Comparison of ENCODE assay signal across 8 cellular contexts in the genomic region with DNA sequence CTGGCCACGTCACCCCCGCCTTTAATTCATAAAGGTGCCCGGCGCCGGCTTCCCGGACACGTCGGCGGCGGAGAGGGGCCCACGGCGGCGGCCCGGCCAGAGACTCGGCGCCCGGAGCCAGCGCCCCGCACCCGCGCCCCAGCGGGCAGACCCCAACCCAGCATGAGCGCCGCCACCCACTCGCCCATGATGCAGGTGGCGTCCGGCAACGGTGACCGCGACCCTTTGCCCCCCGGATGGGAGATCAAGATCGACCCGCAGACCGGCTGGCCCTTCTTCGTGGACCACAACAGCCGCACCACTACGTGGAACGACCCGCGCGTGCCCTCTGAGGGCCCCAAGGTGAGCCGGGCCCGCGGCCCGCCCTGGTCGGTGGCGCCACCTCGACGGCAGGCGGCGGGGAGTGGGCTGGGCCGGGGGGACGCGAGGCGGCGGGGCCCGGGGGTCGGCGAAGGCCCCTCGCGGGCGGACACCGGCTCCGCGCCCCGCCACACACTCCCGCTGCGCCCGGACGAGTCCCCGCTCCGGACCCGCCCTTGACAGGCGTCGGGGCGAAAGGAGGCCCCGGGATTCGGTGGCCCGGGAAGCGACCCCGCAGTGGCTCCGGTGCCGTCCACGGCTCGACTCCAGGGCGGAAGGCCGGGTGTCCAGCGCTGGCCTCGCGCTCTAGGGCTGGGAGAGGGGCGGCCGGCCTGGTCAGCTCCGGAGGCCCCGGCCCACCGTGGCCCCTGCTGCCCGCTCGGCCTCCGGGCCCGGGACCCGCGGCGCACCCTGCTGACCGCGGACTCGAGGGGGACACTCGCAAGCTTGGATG. TPM values are rescaled to one million over a fixed set of nuclear protein-coding genes. Genes with fewer than 3 reads are reported as not detected.
A peak's percentile ranks its signal among the peaks of the same experiment; 100 is the strongest.
DNase-seq lines count a peak whose midpoint lies in the region; ATAC-seq, FAIRE-seq and TF ChIP-seq lines count a peak whose summit lies in the region.

No MANE protein-coding gene starts in this region.

- H3K4me1 ChIP-seq in BLaER1 treated with 17β-estradiol and CSF1 and Interleukin-3, amounts not matched to agents 10 nM and 100 nM = peaks cover 45 to 54% (median 49%) of the 10 kb centered on the region in 10 experiments
- no peaks in the 10 kb centered on the region for H3K4me1 ChIP-seq in GM12878 (ENCODE audit: control insufficient read depth, insufficient read depth, low read length)
- H3K4me1 ChIP-seq in stomach smooth muscle (ENCODE audit: control insufficient read depth, insufficient read depth, low read length) = peaks cover 34% of the 10 kb centered on the region

- SMC1A ChIA-PET in GM12878 (lab: Charles Lee; ENCODE audit: uncharacterized antibody, unreplicated experiment) = interaction anchor here (1.1 to 1.6 kb wide), 2 partner anchors 35 to 151 kb away, joined by 3 to 4 read pairs; no protein-coding TSS in a partner anchor

- no peaks in the 10 kb centered on the region for H3K27me3 ChIP-seq in BLaER1 treated with 17β-estradiol and CSF1 and Interleukin-3, amounts not matched to agents 10 nM and 100 nM
- H3K27me3 ChIP-seq in GM12878 (replicated peaks in 1 of 2; ENCODE audit: control insufficient read depth in 2 of 2, insufficient read depth in 2 of 2, low read length in 1 of 2) = no peaks in the 10 kb centered on the region
- no peaks in the 10 kb centered on the region for H3K27me3 ChIP-seq in kidney epithelial cell (ENCODE audit: control insufficient read depth, insufficient read depth, low read length)
- no peaks in the 10 kb centered on the region for H3K27me3 ChIP-seq in stomach smooth muscle (ENCODE audit: control insufficient read depth in 1 of 2, insufficient read depth in 2 of 2, low read length in 2 of 2)

- no peaks in the 10 kb centered on the region for H3K79me2 ChIP-seq in GM12878 (ENCODE audit: control insufficient read depth, insufficient read depth, low read length)

- H3K36me3 ChIP-seq in BLaER1 treated with 17β-estradiol and CSF1 and Interleukin-3, amounts not matched to agents 10 nM and 100 nM = peaks cover 0 to 19% (median 9%) of the 10 kb centered on the region in 11 experiments; a peak in 17 of 22 replicates
- no peaks in the 10 kb centered on the region for H3K36me3 ChIP-seq in GM12878 (ENCODE audit: control insufficient read depth in 2 of 2, insufficient read depth in 2 of 2, low read length in 1 of 2)
- H3K36me3 ChIP-seq in kidney epithelial cell (ENCODE audit: control insufficient read depth, insufficient read depth, low read length) = no peaks in the 10 kb centered on the region
- H3K36me3 ChIP-seq in stomach smooth muscle (ENCODE audit: control insufficient read depth in 2 of 2, insufficient read depth in 2 of 2, low read length in 2 of 2) = peaks cover 0 to 3% of the 10 kb centered on the region in 2 donors

- peak overlapping the region; percentile 84 for H2AFZ ChIP-seq in GM12878 (ENCODE audit: control insufficient read depth, low read depth, low read length)

- intact Hi-C loops in GM12878 (cut with micrococcal nuclease; ENCODE audit: unreplicated experiment) = loop anchor here (1.0 to 5.0 kb wide), 2 partner anchors 54 to 444 kb away; partner anchors contain the start of gene GRK5

- POLR2A ChIA-PET in GM12878 (lab: Charles Lee) = interaction anchor here (1.0 to 1.6 kb wide), 4 partner anchors 10 to 220 kb away, joined by 3 to 4 read pairs (median 3); partner anchors contain the start of gene INPP5F

- TF ChIP-seq EP300 in GM12878 (IDR thresholded peaks at IDR 0.05; ENCODE audit: borderline replicate concordance in 1 of 2, control insufficient read depth in 1 of 2, low read depth in 2 of 2, low read length in 2 of 2) = no peak

- peaks cover 0 to 4% (median 0%) of the 10 kb centered on the region in 11 experiments; a peak in 2 of 22 replicates for H3K9me3 ChIP-seq in BLaER1 treated with 17β-estradiol and CSF1 and Interleukin-3, amounts not matched to agents 10 nM and 100 nM (replicated peaks in 1 of 11)
- H3K9me3 ChIP-seq in GM12878 (replicated peaks; ENCODE audit: control insufficient read depth, insufficient read depth, low read length) = no peaks in the 10 kb centered on the region
- H3K9me3 ChIP-seq in stomach smooth muscle (ENCODE audit: control insufficient read depth in 2 of 2, low read length in 2 of 2) = no peaks in the 10 kb centered on the region

- BruUV-seq in GM12878 (replicated peaks; lab: Mats Ljungman, UMichigan) = no TSS peak

- H3K4me2 ChIP-seq in BLaER1 treated with 17β-estradiol and CSF1 and Interleukin-3, amounts not matched to agents 10 nM and 100 nM = peak overlapping the region; percentile 78 to 98 (median 95)
- peak overlapping the region; percentile 69 for H3K4me2 ChIP-seq in GM12878 (ENCODE audit: control insufficient read depth, insufficient read depth)

- in situ Hi-C loops in GM12878 (cut with MboI) = no loop called here

- H3K9ac ChIP-seq in BLaER1 treated with 17β-estradiol and CSF1 and Interleukin-3, amounts not matched to agents 10 nM and 100 nM = peak overlapping the region; percentile 94 to 98 (median 97)
- peak overlapping the region; percentile 42 for H3K9ac ChIP-seq in GM12878 (ENCODE audit: control insufficient read depth, insufficient read depth, low read length)
- peak overlapping the region; percentile 83 to 97 for H3K9ac ChIP-seq in stomach smooth muscle (ENCODE audit: low read length in 2 of 2)

- DNase-seq in M059J (ENCODE audit: low read depth) (peak; percentile 17), GM12878 (ENCODE audit: low read depth, low spot score) (no peak), kidney epithelial cell (ENCODE audit: low read depth) (no peak), NCI-H748 (lab: John Stamatoyannopoulos, UW; ENCODE audit: unreplicated experiment) (no peak), cerebellar cortex (ENCODE audit: low spot score) (no peak)

- TF ChIP-seq RAD21 in GM12878 (IDR thresholded peaks at IDR 0.05; ENCODE audit: insufficient read depth, low read depth, low read length) = no peak

- H3K4me3 ChIP-seq in BLaER1 treated with 17β-estradiol and CSF1 and Interleukin-3, amounts not matched to agents 10 nM and 100 nM = peak overlapping the region; percentile 93 to 100 (median 99)
- H3K4me3 ChIP-seq in GM12878 (peak overlapping the region; percentile 90), kidney epithelial cell (ENCODE audit: low read depth, low read length) (peak overlapping the region; percentile 93), stomach smooth muscle (ENCODE audit: low read length in 2 of 2) (peak overlapping the region; percentile 64 to 87)

- WGBS in GM12878 (ENCODE audit: insufficient coverage, insufficient replicate concordance, low lambda C conversion rate, missing lambda C conversion rate) = 2% methylated on average over 83 of the region's 106 CpGs

- TF ChIP-seq CTCF in GM12878 (IDR thresholded peaks at IDR 0.05 in 2 of 3, conservative IDR thresholded peaks at IDR 0.05 in 1 of 3; ENCODE audit: control insufficient read depth in 2 of 3, extremely low read depth in 1 of 3, insufficient read depth in 1 of 3, low read depth in 3 of 3, low read length in 3 of 3) (0 out of 6 replicates have a peak, but pooled peaks of 1 of the 3 experiments have one; percentile 4), kidney epithelial cell (IDR thresholded peaks at IDR 0.05; ENCODE audit: insufficient read depth, low read length, poor library complexity, severe bottlenecking) (no peak)

- H4K20me1 ChIP-seq in BLaER1 treated with 17β-estradiol and CSF1 and Interleukin-3, amounts not matched to agents 10 nM and 100 nM = peaks cover 0 to 51% (median 32%) of the 10 kb centered on the region in 11 experiments; a peak in 17 of 22 replicates
- H4K20me1 ChIP-seq in GM12878 (ENCODE audit: control insufficient read depth, insufficient read depth) = no peaks in the 10 kb centered on the region

- RAD21 ChIA-PET in GM12878 (lab: Charles Lee; ENCODE audit: unreplicated experiment) = interaction anchor here (0.7 to 1.4 kb wide), 5 partner anchors 36 to 111 kb away, joined by 3 to 8 read pairs (median 4); partner anchors contain the start of gene RGS10

- peak overlapping the region; percentile 89 to 97 (median 94) for H3K27ac ChIP-seq in BLaER1 treated with 17β-estradiol and CSF1 and Interleukin-3, amounts not matched to agents 10 nM and 100 nM
- H3K27ac ChIP-seq in GM12878 (ENCODE audit: control insufficient read depth, insufficient read depth) = peak overlapping the region; percentile 22; the same call in 1 of the 2 replicates
- H3K27ac ChIP-seq in stomach smooth muscle (ENCODE audit: low read length) = peak overlapping the region; percentile 99

- TF ChIP-seq POLR2A in GM12878 (IDR thresholded peaks at IDR 0.05; ENCODE audit: low read depth, low read length) = peak; percentile 4; the same call in 1 of the 2 replicates

- no peak for FAIRE-seq in GM12878 (lab: Jason Lieb, UNC)

- ATAC-seq in GM21390 (IDR thresholded peaks at IDR 0.05; ENCODE audit: unreplicated experiment) = peak; percentile 36
- ATAC-seq in GM12878 = peak; percentile 18

- CTCF ChIA-PET in GM12878 (lab: Yijun Ruan, JAX) = interaction anchor here (0.8 to 1.7 kb wide), 7 partner anchors 8 to 445 kb away, joined by 3 to 6 read pairs (median 3); partner anchors contain the start of gene GRK5

RNA-seq across cellular contexts. Expression of gene BAG3, which starts 0.5 kb away (rescaled TPM):
- total RNA-seq in M059J (2014; rRNA removed; shearing (Covaris generic)) = 15.1 and 28.6 TPM in 2 replicates
- 4.6 and 4.7 TPM in 2 replicates for total RNA-seq in GM12878 (2013; cell fraction: nucleolus; rRNA removed)
- total RNA-seq in GM12878 (2014; rRNA removed) = 3.3 and 4.1 TPM in 2 replicates
- 2.3 and 2.5 TPM in 2 replicates for total RNA-seq in GM12878 (2014; rRNA removed; fragmentation: Illumina TruSeq; extraction: Trizol)
- 11.1 and 11.4 TPM in 2 replicates for total RNA-seq in GM12878 (2021)
- polyA plus RNA-seq in GM12878 (2011; ENCODE audit: low read depth) = 1.6 TPM
- 0.56 and 0.71 TPM in 2 replicates for polyA plus RNA-seq in GM12878 (2011; rRNA removed)
- polyA plus RNA-seq in GM12878 (2011; cell fraction: cytosol; rRNA removed) = 1.6 and 2.3 TPM in 2 replicates
- 2.7 and 4.6 TPM in 2 replicates for polyA plus RNA-seq in GM12878 (2011; cell fraction: nucleus; rRNA removed)
- 2.3 and 2.7 TPM in 2 replicates for polyA plus RNA-seq in GM12878 (2012)
- polyA plus RNA-seq in GM12878 (2014; fragmentation: Illumina TruSeq; extraction: Trizol) = 4.7 and 7.1 TPM in 2 replicates
- polyA plus RNA-seq in GM12878 (2014; fragmentation: Nextera tagmentation; extraction: Ambion mirVana) = 1 to 10 TPM; 1.8 to 2.7 TPM
- polyA plus RNA-seq in GM12878 (2014; rRNA removed) = 4.6 and 5.4 TPM in 2 replicates
- polyA plus RNA-seq in GM12878 (2016; fragmentation: Nextera tagmentation; extraction: Ambion mirVana) = 10 to 100 TPM; 13.9 to 14.1 TPM
- polyA minus RNA-seq in GM12878 (2011; rRNA and poly(A)+ RNA removed) = 0.59 and 0.98 TPM in 2 replicates
- polyA minus RNA-seq in GM12878 (2011; cell fraction: cytosol; rRNA and poly(A)+ RNA removed) = 2.5 and 2.7 TPM in 2 replicates
- 1.7 and 2.4 TPM in 2 replicates for polyA minus RNA-seq in GM12878 (2011; cell fraction: nucleus; rRNA and poly(A)+ RNA removed)
- 30.3 and 43.5 TPM in 2 replicates for total RNA-seq in kidney epithelial cell

RNA-seq across cellular contexts. Expression of gene TIAL1, which starts 55.0 kb away (rescaled TPM):
- total RNA-seq in M059J (2014; rRNA removed; shearing (Covaris generic)) = 45.9 and 47.6 TPM in 2 replicates
- total RNA-seq in GM12878 (2013; cell fraction: nucleolus; rRNA removed) = 330 and 333 TPM in 2 replicates
- total RNA-seq in GM12878 (2014; rRNA removed) (34.6 and 45.9 TPM in 2 replicates), GM12878 (2014; rRNA removed; fragmentation: Illumina TruSeq; extraction: Trizol) (57.4 and 63.4 TPM in 2 replicates), GM12878 (2021) (132 and 143 TPM in 2 replicates), kidney epithelial cell (43.0 and 49.0 TPM in 2 replicates)
- 105 TPM for polyA plus RNA-seq in GM12878 (2011; ENCODE audit: low read depth)
- polyA plus RNA-seq in GM12878 (2011; rRNA removed) (159 and 241 TPM in 2 replicates), GM12878 (2014; fragmentation: Illumina TruSeq; extraction: Trizol) (133 and 163 TPM in 2 replicates), GM12878 (2014; fragmentation: Nextera tagmentation; extraction: Ambion mirVana) (10 to 100 TPM; 26.0 to 68.2 TPM), GM12878 (2014; rRNA removed) (87.8 and 91.7 TPM in 2 replicates), GM12878 (2016; fragmentation: Nextera tagmentation; extraction: Ambion mirVana) (10 to 100 TPM; 29.0 to 34.9 TPM)
- polyA plus RNA-seq in GM12878 (2011; cell fraction: cytosol; rRNA removed) = 49.4 and 62.0 TPM in 2 replicates
- 303 and 378 TPM in 2 replicates for polyA plus RNA-seq in GM12878 (2011; cell fraction: nucleus; rRNA removed)
- polyA plus RNA-seq in GM12878 (2012) = 116 and 138 TPM in 2 replicates
- polyA minus RNA-seq in GM12878 (2011; rRNA and poly(A)+ RNA removed) = 61.0 and 95.1 TPM in 2 replicates
- 36.2 and 36.9 TPM in 2 replicates for polyA minus RNA-seq in GM12878 (2011; cell fraction: cytosol; rRNA and poly(A)+ RNA removed)
- polyA minus RNA-seq in GM12878 (2011; cell fraction: nucleus; rRNA and poly(A)+ RNA removed) = 58.6 and 76.9 TPM in 2 replicates

Comparison
In these comparisons a context has a peak if more than half of its experiments do, and no peak if none do; other contexts are left out.
1. H3K27ac ChIP-seq: peak in every context shown above with its lines; median percentile 99 in stomach smooth muscle; 94 in BLaER1 treated with 17β-estradiol and CSF1 and Interleukin-3, amounts not matched to agents 10 nM and 100 nM; 22 in GM12878.
2. H3K9ac ChIP-seq: peak in every context shown above with its lines; median percentile 97 in BLaER1 treated with 17β-estradiol and CSF1 and Interleukin-3, amounts not matched to agents 10 nM and 100 nM; 90 in stomach smooth muscle; 42 in GM12878.